ENCODE assay signal across 18 cellular contexts in genomic region chr7:480531-481218, GRCh38. TPM values are rescaled to one million over a fixed set of nuclear protein-coding genes. Genes with fewer than 3 reads are reported as not detected.
DNase-seq lines count a peak whose midpoint lies in the region; ATAC-seq, FAIRE-seq and TF ChIP-seq lines count a peak whose summit lies in the region.
"Had no signal": no experiment of that assay in that cellular context is flagged by ENCODE, and none has a peak within 500 bp of the region (broad histone marks: within the 10 kb centered on the region; RNA-seq: fewer than 3 reads in every experiment).

No MANE protein-coding gene starts in this region.

- H3K36me3 Mint-ChIP-seq in stimulated activated memory B cell treated with anti-CD40 and anti-IgM and Interleukin-4, amounts not matched to agents 10 μg/mL and 1 μg/mL and 100 μg/mL, for 72 hours = peaks cover 9% of the 10 kb centered on the region
- H3K36me3 Mint-ChIP-seq: activated naive CD4-positive, alpha-beta T cell treated with anti-CD3 and anti-CD28 coated beads, Interleukin-2, amount 10 ng/mL, durations not matched to agents 7 days and 5 days had no signal

- no peak for TF ChIP-seq EP300 in SK-N-SH (IDR thresholded peaks at IDR 0.05; ENCODE audit: borderline replicate concordance in 1 of 2, low read depth in 1 of 2, low read length in 1 of 2)

- H2AFZ ChIP-seq in SK-N-SH (ENCODE audit: low read depth) = no peak overlapping the region

- peaks cover 0 to 9% of the 10 kb centered on the region in 2 experiments; a peak in 1 of 4 replicates for H3K4me1 ChIP-seq in SK-N-SH (ENCODE audit: control insufficient read depth in 1 of 2, insufficient read depth in 2 of 2, low read depth in 1 of 2, low read length in 1 of 2)
- H3K4me1 ChIP-seq in kidney (ENCODE audit: control insufficient read depth in 1 of 2, insufficient read depth in 1 of 2, low read depth in 1 of 2, low read length in 2 of 2) = no peaks in the 10 kb centered on the region

- H3K9ac ChIP-seq in SK-N-SH (no peak overlapping the region), kidney (ENCODE audit: low read length in 2 of 2) (no peak overlapping the region)

- no peak overlapping the region for H3K4me2 ChIP-seq in SK-N-SH

- TF ChIP-seq RAD21 in SK-N-SH (IDR thresholded peaks at IDR 0.05; ENCODE audit: low read length) = no peak

- no peaks in the 10 kb centered on the region for H3K4me1 Mint-ChIP-seq in stimulated activated memory B cell treated with anti-CD40 and anti-IgM and Interleukin-4, amounts not matched to agents 10 μg/mL and 1 μg/mL and 100 μg/mL, for 72 hours
- H3K4me1 Mint-ChIP-seq: activated naive CD4-positive, alpha-beta T cell treated with anti-CD3 and anti-CD28 coated beads, Interleukin-2, amount 10 ng/mL, durations not matched to agents 7 days and 5 days; T-helper 17 cell had no signal

- H4K20me1 ChIP-seq in SK-N-SH (ENCODE audit: insufficient read depth) = no peaks in the 10 kb centered on the region

- POLR2A ChIA-PET in SK-N-SH (lab: Yijun Ruan, JAX) = interaction anchor here (0.6 to 1.5 kb wide), 2 partner anchors 39 to 395 kb away, joined by 3 read pairs; partner anchors contain the start of gene PDGFA

- no peaks in the 10 kb centered on the region for H3K9me2 ChIP-seq in SK-N-SH

- H3F3A ChIP-seq in SK-N-SH (replicated peaks; ENCODE audit: insufficient read depth) = no peaks in the 10 kb centered on the region

- WGBS in SK-N-SH (ENCODE audit: low lambda C conversion rate) = 41% methylated on average over 12 of the region's 14 CpGs

- intact Hi-C loops in kidney (cut with DNase I) = no loop called here

- H3K9me3 Mint-ChIP-seq in stimulated activated memory B cell treated with anti-CD40 and anti-IgM and Interleukin-4, amounts not matched to agents 10 μg/mL and 1 μg/mL and 100 μg/mL, for 72 hours = peaks cover 11% of the 10 kb centered on the region
- H3K9me3 Mint-ChIP-seq: activated naive CD4-positive, alpha-beta T cell treated with anti-CD3 and anti-CD28 coated beads, Interleukin-2, amount 10 ng/mL, durations not matched to agents 7 days and 5 days had no signal

- peak; percentile 26 for ATAC-seq in stimulated activated memory B cell treated with anti-CD40 and anti-IgM and Interleukin-4, amounts not matched to agents 10 μg/mL and 1 μg/mL and 100 μg/mL, for 72 hours
- ATAC-seq in GM21367 (IDR thresholded peaks at IDR 0.05; ENCODE audit: unreplicated experiment) (no peak), HG02852 (IDR thresholded peaks at IDR 0.05; ENCODE audit: unreplicated experiment) (no peak), HG03520 (IDR thresholded peaks at IDR 0.05; ENCODE audit: unreplicated experiment) (no peak)
- ATAC-seq: GM12878, T-helper 17 cell had no signal

- H3K36me3 ChIP-seq in SK-N-SH (replicated peaks in 1 of 2; ENCODE audit: control insufficient read depth in 1 of 2, insufficient read depth in 2 of 2, low read length in 1 of 2) = no peaks in the 10 kb centered on the region
- no peaks in the 10 kb centered on the region for H3K36me3 ChIP-seq in kidney (ENCODE audit: control insufficient read depth in 1 of 2, insufficient read depth in 2 of 2, low read length in 2 of 2)

- H3K27ac Mint-ChIP-seq in stimulated activated memory B cell treated with anti-CD40 and anti-IgM and Interleukin-4, amounts not matched to agents 10 μg/mL and 1 μg/mL and 100 μg/mL, for 72 hours = no peak overlapping the region
- H3K27ac Mint-ChIP-seq: activated naive CD4-positive, alpha-beta T cell treated with anti-CD3 and anti-CD28 coated beads, Interleukin-2, amount 10 ng/mL, durations not matched to agents 7 days and 5 days; T-helper 17 cell had no signal

- H3K27me3 ChIP-seq in SK-N-SH (ENCODE audit: insufficient read depth) = no peaks in the 10 kb centered on the region

- H3K27ac ChIP-seq in SK-N-SH (ENCODE audit: low read depth in 2 of 2, low read length in 1 of 2) (no peak overlapping the region), kidney (ENCODE audit: low read depth in 2 of 2, low read length in 2 of 2) (no peak overlapping the region)

- H3K27me3 Mint-ChIP-seq in stimulated activated memory B cell treated with anti-CD40 and anti-IgM and Interleukin-4, amounts not matched to agents 10 μg/mL and 1 μg/mL and 100 μg/mL, for 72 hours = peaks cover 38% of the 10 kb centered on the region

- CTCF ChIA-PET in SK-N-SH (lab: Yijun Ruan, JAX) = interaction anchor here (0.7 to 0.8 kb wide), 2 partner anchors 78 to 148 kb away, joined by 3 read pairs; no protein-coding TSS in a partner anchor

- FAIRE-seq in kidney (lab: Jason Lieb, UNC) = no peak
- FAIRE-seq: GM12878 had no signal

- peak; percentile 55 for DNase-seq in activated effector memory CD4-positive, alpha-beta T cell treated with anti-CD3 and anti-CD28 coated beads, Interleukin-2, amount 50 U/mL, for 16 hours
- no peak for DNase-seq in activated effector memory CD4-positive, alpha-beta T cell treated with Interleukin-2 at 50 U/mL for 16 hours
- peak; percentile 73 for DNase-seq in SK-N-SH
- peak; percentile 72 for DNase-seq in kidney
- DNase-seq: activated CD8-positive, alpha-beta memory T cell treated with anti-CD3 and anti-CD28 coated beads for 24 hours; activated naive CD4-positive, alpha-beta T cell treated with anti-CD3 and anti-CD28 coated beads, Interleukin-2, amount 10 ng/mL, durations not matched to agents 7 days and 5 days; Kasumi-1; NCI-H2081 treated with DMSO at 0.1 percent for 48 hours; NK-92 treated with Interleukin-12 subunit alpha and Interleukin-12 subunit beta, amount 100 ng/mL, for 24 hours; nucleus accumbens; stimulated activated CD4-positive, alpha-beta T cell treated with anti-CD3 and anti-CD28 coated beads, Interleukin-1b, Interleukin-23, amount 100 ng/mL, for 48 hours; T-helper 17 cell had no signal

- H3K4me3 ChIP-seq in SK-N-SH (ENCODE audit: low read depth in 2 of 2, low read length in 1 of 2) = no peak overlapping the region
- no peak overlapping the region for H3K4me3 ChIP-seq in kidney (ENCODE audit: low read length in 2 of 2)
- H3K4me3 ChIP-seq: GM12878, lung had no signal

- no peaks in the 10 kb centered on the region for H3K79me2 ChIP-seq in SK-N-SH (ENCODE audit: insufficient read depth)

- no peak for TF ChIP-seq CTCF in SK-N-SH (IDR thresholded peaks at IDR 0.05)
- TF ChIP-seq CTCF in kidney (IDR thresholded peaks at IDR 0.05; ENCODE audit: borderline replicate concordance, extremely low read depth, insufficient read depth) = no peak

- no peaks in the 10 kb centered on the region for H3K9me3 ChIP-seq in SK-N-SH
- no peaks in the 10 kb centered on the region for H3K9me3 ChIP-seq in kidney (ENCODE audit: control insufficient read depth in 1 of 2, low read length in 2 of 2)

- H3K4me3 Mint-ChIP-seq in stimulated activated memory B cell treated with anti-CD40 and anti-IgM and Interleukin-4, amounts not matched to agents 10 μg/mL and 1 μg/mL and 100 μg/mL, for 72 hours = no peak overlapping the region
- H3K4me3 Mint-ChIP-seq: activated naive CD4-positive, alpha-beta T cell treated with anti-CD3 and anti-CD28 coated beads, Interleukin-2, amount 10 ng/mL, durations not matched to agents 7 days and 5 days; T-helper 17 cell had no signal

TF ChIP-seq in SK-N-SH, 30 proteins besides CTCF, POLR2A, EP300 and RAD21 (continues in another document):
- TF ChIP-seq PBX3 (IDR thresholded peaks at IDR 0.05) (no peak), YY1 (IDR thresholded peaks at IDR 0.05; ENCODE audit: low read depth) (no peak), FOXM1 (IDR thresholded peaks at IDR 0.05; ENCODE audit: low read depth) (no peak)
- TF ChIP-seq, protein P1, sequence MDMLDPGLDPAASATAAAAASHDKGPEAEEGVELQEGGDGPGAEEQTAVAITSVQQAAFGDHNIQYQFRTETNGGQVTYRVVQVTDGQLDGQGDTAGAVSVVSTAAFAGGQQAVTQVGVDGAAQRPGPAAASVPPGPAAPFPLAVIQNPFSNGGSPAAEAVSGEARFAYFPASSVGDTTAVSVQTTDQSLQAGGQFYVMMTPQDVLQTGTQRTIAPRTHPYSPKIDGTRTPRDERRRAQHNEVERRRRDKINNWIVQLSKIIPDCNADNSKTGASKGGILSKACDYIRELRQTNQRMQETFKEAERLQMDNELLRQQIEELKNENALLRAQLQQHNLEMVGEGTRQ (IDR thresholded peaks at IDR 0.05; ENCODE audit: borderline replicate concordance, low read depth, low read length) = no peak
- TF ChIP-seq, protein P2, sequence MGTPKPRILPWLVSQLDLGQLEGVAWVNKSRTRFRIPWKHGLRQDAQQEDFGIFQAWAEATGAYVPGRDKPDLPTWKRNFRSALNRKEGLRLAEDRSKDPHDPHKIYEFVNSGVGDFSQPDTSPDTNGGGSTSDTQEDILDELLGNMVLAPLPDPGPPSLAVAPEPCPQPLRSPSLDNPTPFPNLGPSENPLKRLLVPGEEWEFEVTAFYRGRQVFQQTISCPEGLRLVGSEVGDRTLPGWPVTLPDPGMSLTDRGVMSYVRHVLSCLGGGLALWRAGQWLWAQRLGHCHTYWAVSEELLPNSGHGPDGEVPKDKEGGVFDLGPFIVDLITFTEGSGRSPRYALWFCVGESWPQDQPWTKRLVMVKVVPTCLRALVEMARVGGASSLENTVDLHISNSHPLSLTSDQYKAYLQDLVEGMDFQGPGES (IDR thresholded peaks at IDR 0.05; ENCODE audit: low read depth, low read length) = no peak

RNA-seq across cellular contexts. Expression of gene PDGFA, which starts 39.0 kb away (rescaled TPM):
- polyA plus RNA-seq in SK-N-SH (2012; rRNA removed) (13.5 and 18.9 TPM in 2 replicates), kidney (ENCODE audit: insufficient read depth, low read depth, low replicate concordance) (14.1 TPM)
- 6.8 and 9.8 TPM in 2 replicates for polyA plus RNA-seq in SK-N-SH (2012; cell fraction: cytosol; rRNA removed)
- polyA plus RNA-seq in SK-N-SH (2012; cell fraction: nucleus; rRNA removed) = 36.8 and 43.2 TPM in 2 replicates
- total RNA-seq in kidney = 53.0 TPM
